ENCODE assay signal across 1 cellular context in the genomic region with DNA sequence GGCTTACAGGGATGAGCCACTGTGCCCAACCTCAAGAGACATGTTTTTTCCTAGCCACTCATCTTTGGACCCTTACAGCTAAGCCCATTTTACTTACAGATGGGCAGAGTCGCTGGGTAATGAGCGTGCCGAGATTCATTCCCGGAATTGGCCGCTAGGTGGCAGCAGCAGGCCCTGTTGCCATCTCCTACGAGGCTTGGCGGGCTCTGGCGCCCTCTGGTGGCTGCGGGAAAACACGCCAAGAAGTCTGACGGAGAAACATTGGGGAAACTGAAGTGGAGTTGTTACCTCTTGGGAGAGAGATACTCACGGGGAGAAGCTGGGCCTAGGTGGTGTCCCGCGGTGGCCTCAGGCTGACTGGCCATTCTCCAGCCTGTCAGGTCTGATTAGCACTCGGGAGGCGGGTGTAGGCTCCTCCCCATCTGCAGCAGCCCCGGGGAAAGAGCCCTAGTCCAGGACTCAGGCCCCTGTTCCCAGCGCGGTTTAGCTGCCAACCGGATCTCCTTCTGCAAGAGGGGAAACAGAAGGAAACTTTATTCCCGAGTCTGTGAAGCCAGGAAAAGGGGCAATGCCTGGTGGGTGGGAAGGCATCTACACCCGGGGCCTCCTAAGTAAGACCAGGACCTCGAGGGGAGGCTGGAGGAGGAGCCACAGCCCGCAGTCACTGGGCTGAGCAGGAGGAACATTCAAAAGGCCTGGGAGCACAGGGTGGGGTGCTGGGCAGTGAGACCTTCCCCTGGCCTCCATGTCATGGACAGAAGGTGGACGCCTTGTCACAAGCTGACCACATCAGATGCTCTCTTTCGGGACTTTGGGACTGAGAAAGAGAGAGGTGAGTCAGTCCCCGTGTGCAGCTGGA.
A peak's percentile ranks its signal among the peaks of the same experiment; 100 is the strongest.
TF ChIP-seq lines count a peak whose summit lies in the region.

No MANE protein-coding gene starts in this region.

TF ChIP-seq in SK-N-SH, 30 proteins besides CTCF, POLR2A, EP300 and RAD21 (continued from another document):
- TF ChIP-seq, protein P1, sequence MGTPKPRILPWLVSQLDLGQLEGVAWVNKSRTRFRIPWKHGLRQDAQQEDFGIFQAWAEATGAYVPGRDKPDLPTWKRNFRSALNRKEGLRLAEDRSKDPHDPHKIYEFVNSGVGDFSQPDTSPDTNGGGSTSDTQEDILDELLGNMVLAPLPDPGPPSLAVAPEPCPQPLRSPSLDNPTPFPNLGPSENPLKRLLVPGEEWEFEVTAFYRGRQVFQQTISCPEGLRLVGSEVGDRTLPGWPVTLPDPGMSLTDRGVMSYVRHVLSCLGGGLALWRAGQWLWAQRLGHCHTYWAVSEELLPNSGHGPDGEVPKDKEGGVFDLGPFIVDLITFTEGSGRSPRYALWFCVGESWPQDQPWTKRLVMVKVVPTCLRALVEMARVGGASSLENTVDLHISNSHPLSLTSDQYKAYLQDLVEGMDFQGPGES (IDR thresholded peaks at IDR 0.05; ENCODE audit: low read depth, low read length): no peak
- TF ChIP-seq GATA2 (CRISPR knock-in tag; IDR thresholded peaks at IDR 0.05): no peak
- peak; percentile 96 for TF ChIP-seq SMC3 (IDR thresholded peaks at IDR 0.05; ENCODE audit: low read depth, low read length)
- TF ChIP-seq, protein P2, sequence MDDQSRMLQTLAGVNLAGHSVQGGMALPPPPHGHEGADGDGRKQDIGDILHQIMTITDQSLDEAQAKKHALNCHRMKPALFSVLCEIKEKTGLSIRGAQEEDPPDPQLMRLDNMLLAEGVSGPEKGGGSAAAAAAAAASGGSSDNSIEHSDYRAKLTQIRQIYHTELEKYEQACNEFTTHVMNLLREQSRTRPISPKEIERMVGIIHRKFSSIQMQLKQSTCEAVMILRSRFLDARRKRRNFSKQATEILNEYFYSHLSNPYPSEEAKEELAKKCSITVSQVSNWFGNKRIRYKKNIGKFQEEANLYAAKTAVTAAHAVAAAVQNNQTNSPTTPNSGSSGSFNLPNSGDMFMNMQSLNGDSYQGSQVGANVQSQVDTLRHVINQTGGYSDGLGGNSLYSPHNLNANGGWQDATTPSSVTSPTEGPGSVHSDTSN (IDR thresholded peaks at IDR 0.05): no peak
- TF ChIP-seq FOXM1 (IDR thresholded peaks at IDR 0.05; ENCODE audit: low read depth): no peak
- TF ChIP-seq SIN3A (IDR thresholded peaks at IDR 0.05; ENCODE audit: borderline replicate concordance, low read depth, low read length): peak; percentile 54; the same call in 1 of the 2 replicates
- TF ChIP-seq RCOR1 (IDR thresholded peaks at IDR 0.05; ENCODE audit: low read length): peak; percentile 56
- TF ChIP-seq, protein P3, sequence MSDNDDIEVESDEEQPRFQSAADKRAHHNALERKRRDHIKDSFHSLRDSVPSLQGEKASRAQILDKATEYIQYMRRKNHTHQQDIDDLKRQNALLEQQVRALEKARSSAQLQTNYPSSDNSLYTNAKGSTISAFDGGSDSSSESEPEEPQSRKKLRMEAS (IDR thresholded peaks at IDR 0.05; ENCODE audit: low read depth): no peak
- TF ChIP-seq FOXJ3 (CRISPR knock-in tag; IDR thresholded peaks at IDR 0.05): 0 out of 2 replicates have a peak, but pooled peaks have one; percentile 40
